Comparison of ENCODE assay signal across 8 cellular contexts in the genomic region with DNA sequence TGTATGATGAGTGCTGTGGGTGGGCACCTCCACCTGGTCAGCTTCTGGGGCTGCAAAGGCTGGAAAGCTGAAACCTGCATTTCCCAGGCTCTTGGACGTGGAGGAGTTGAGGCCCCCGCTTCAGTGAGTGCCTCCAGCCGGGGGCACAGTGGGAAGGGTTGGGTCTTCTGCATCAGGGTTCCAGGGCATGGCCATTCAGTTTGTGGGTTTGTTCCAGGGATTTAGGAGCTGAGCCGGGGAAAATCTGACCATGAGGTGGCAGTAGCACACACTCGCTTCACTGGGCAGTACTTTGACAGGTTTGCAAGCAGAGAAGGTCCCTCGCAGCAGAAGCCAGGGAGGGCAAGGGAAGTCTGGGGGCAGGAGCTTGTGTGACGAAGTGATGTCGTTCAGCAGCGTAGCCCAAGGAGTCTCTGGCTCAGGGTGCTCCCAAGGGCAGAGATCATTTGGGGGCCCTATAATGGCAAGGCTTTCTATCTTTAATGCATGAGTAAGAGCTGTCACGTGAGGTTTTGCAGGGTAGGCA.
DNase-seq lines count a peak whose midpoint lies in the region; ATAC-seq and TF ChIP-seq lines count a peak whose summit lies in the region.

No MANE protein-coding gene starts in this region.

- H3K9me3 ChIP-seq in esophagus squamous epithelium (peaks cover 0 to 8% (median 0%) of the 10 kb centered on the region in 3 donors), esophagus muscularis mucosa (peaks cover 0 to 7% (median 0%) of the 10 kb centered on the region in 4 donors)

- H3K4me3 ChIP-seq in esophagus squamous epithelium (no peak overlapping the region), esophagus muscularis mucosa (no peak overlapping the region)

- intact Hi-C loops in esophagus squamous epithelium (cut with DNase I) (no loop called here), esophagus muscularis mucosa (cut with DNase I) (no loop called here), head of caudate nucleus (cut with DNase I) (no loop called here)

- ATAC-seq in HG03442 (IDR thresholded peaks at IDR 0.05; ENCODE audit: unreplicated experiment) = no peak
- no peak for ATAC-seq in GM19351 (IDR thresholded peaks at IDR 0.05; ENCODE audit: unreplicated experiment)

- peak; percentile 45 for TF ChIP-seq CTCF in 22Rv1 (IDR thresholded peaks at IDR 0.05)
- peak; percentile 50; the same call in 2 of the 3 replicates for TF ChIP-seq CTCF in GM12872 (IDR thresholded peaks at IDR 0.05; ENCODE audit: insufficient read depth, low read depth, low read length)
- TF ChIP-seq CTCF in esophagus squamous epithelium (IDR thresholded peaks at IDR 0.05) = peak in 5 of 6 experiments; percentile 10 to 66 (median 36)
- TF ChIP-seq CTCF in esophagus muscularis mucosa (IDR thresholded peaks at IDR 0.05) = peak in 1 of 3 experiments; percentile 24

- DNase-seq in NCI-H748 treated with DMSO at 0.1 percent for 48 hours (lab: John Stamatoyannopoulos, UW) (peak; percentile 16), esophagus squamous epithelium (lab: John Stamatoyannopoulos, UW) (no peak), esophagus muscularis mucosa (ENCODE audit: extremely low spot score) (no peak), head of caudate nucleus (no peak)

- no peak for TF ChIP-seq POLR2A in esophagus squamous epithelium (IDR thresholded peaks at IDR 0.05)
- TF ChIP-seq POLR2A in esophagus muscularis mucosa (IDR thresholded peaks at IDR 0.05; ENCODE audit: low read depth) = no peak

- H3K36me3 ChIP-seq in esophagus squamous epithelium (no peaks in the 10 kb centered on the region), esophagus muscularis mucosa (no peaks in the 10 kb centered on the region)

- TF ChIP-seq EP300 in esophagus muscularis mucosa (IDR thresholded peaks at IDR 0.05) = no peak

- WGBS in esophagus squamous epithelium, 2 donors = 61 to 67% methylated on average over 7 to 9 of the region's 10 CpGs
- 84% methylated on average over 9 of the region's 10 CpGs for WGBS in esophagus muscularis mucosa

- no peak overlapping the region for H3K27ac ChIP-seq in 22Rv1
- H3K27ac ChIP-seq in esophagus squamous epithelium = no peak overlapping the region
- H3K27ac ChIP-seq in esophagus muscularis mucosa (replicated peaks in 1 of 4) = no peak overlapping the region

- peaks cover 0 to 6% (median 0%) of the 10 kb centered on the region in 4 donors for H3K27me3 ChIP-seq in esophagus squamous epithelium
- no peaks in the 10 kb centered on the region for H3K27me3 ChIP-seq in esophagus muscularis mucosa

- H3K4me1 ChIP-seq in esophagus squamous epithelium (peaks cover 6 to 23% (median 11%) of the 10 kb centered on the region in 3 donors), esophagus muscularis mucosa (peaks cover 8 to 26% (median 21%) of the 10 kb centered on the region in 4 donors)
